In genomic region chr4:93983133-93983532, GRCh38 we compare ENCODE assay signal across 12 cellular contexts.
DNase-seq lines count a peak whose midpoint lies in the region; ATAC-seq and TF ChIP-seq lines count a peak whose summit lies in the region.
"Had no signal": no experiment of that assay in that cellular context is flagged by ENCODE, and none has a peak within 500 bp of the region (broad histone marks: within the 10 kb centered on the region; RNA-seq: fewer than 3 reads in every experiment).

No MANE protein-coding gene starts in this region.

- H3K27ac ChIP-seq in colonic mucosa, result no peak overlapping the region

- no peaks in the 10 kb centered on the region for H3K9me3 ChIP-seq in colonic mucosa

- peak; percentile 97 for ATAC-seq in GM19328 (IDR thresholded peaks at IDR 0.05; ENCODE audit: unreplicated experiment)
- ATAC-seq in HG02642 (IDR thresholded peaks at IDR 0.05; ENCODE audit: poor library complexity, unreplicated experiment), result peak; percentile 97
- ATAC-seq in HG03354 (IDR thresholded peaks at IDR 0.05; ENCODE audit: poor library complexity, severe bottlenecking, unreplicated experiment), result peak; percentile 97
- ATAC-seq: activated CD8-positive, alpha-beta T cell treated with anti-CD3 and anti-CD28 coated beads for 36 hours; HCT116; natural killer cell treated with Interleukin-12 subunit alpha and Interleukin-12 subunit beta and Interleukin-15 and Interleukin-18, amount 100 ng/mL, for 72 hours had no signal

- intact Hi-C loops in colonic mucosa (cut with DNase I), result loop anchor here (10.0 kb wide), 1 partner anchor 132 kb away; no protein-coding TSS in a partner anchor

- H3K9ac ChIP-seq in colonic mucosa (ENCODE audit: low read depth in 2 of 2, low read length in 2 of 2), result no peak overlapping the region

- H3K4me1 ChIP-seq in colonic mucosa, result no peaks in the 10 kb centered on the region

- TF ChIP-seq CTCF in GM12864 (IDR thresholded peaks at IDR 0.05; ENCODE audit: low read depth, low read length, missing control alignments) (no peak), colonic mucosa (IDR thresholded peaks at IDR 0.05) (no peak)

- DNase-seq in GM12864 (ENCODE audit: low read depth) (peak; percentile 18), D341Med (ENCODE audit: low spot score) (no peak), kidney glomerular epithelial cell (lab: John Stamatoyannopoulos, UW) (no peak), colonic mucosa (no peak), NCI-H1694 treated with DMSO at 0.1 percent for 48 hours (lab: John Stamatoyannopoulos, UW) (no peak)
- DNase-seq: activated CD8-positive, alpha-beta T cell treated with anti-CD3 and anti-CD28 coated beads for 36 hours; activated naive CD8-positive, alpha-beta T cell treated with anti-CD3 and anti-CD28 coated beads for 36 hours had no signal

- no peaks in the 10 kb centered on the region for H3K27me3 ChIP-seq in colonic mucosa

- H3K4me3 ChIP-seq in GM12864 (ENCODE audit: low read depth, low read length) (no peak overlapping the region), colonic mucosa (no peak overlapping the region)

- no peaks in the 10 kb centered on the region for H3K36me3 ChIP-seq in colonic mucosa
